9 cellular contexts compared by ENCODE assay signal in the genomic region with DNA sequence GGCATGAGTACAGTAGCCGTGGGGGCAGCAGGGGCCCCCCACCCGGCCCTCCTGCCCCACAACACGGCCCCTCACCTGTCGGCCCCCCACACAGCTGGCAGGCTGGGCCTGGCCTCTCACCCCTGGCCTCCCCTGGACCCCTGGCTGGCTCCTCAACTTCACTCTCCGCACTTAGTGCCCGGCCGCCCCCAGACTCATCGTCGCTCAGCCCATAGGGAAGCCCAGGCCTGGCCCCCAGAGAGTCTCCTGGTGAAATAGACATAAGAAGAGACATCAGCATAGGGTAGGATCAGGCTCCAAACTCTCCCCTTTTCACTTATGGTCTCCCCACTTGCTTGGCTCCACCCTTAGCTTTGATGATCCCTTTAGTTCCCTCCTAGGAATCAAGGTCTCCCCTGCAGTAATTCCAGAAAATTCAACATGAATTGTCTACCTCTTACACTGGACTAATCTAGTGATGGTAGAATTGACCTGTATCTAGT. TPM values are rescaled to one million over a fixed set of nuclear protein-coding genes. Genes with fewer than 3 reads are reported as not detected.
A peak's percentile ranks its signal among the peaks of the same experiment; 100 is the strongest.
DNase-seq lines count a peak whose midpoint lies in the region; ATAC-seq and TF ChIP-seq lines count a peak whose summit lies in the region.
"Had no signal": no experiment of that assay in that cellular context is flagged by ENCODE, and none has a peak within 500 bp of the region (broad histone marks: within the 10 kb centered on the region; RNA-seq: fewer than 3 reads in every experiment).

No MANE protein-coding gene starts in this region.

- peaks cover 75% of the 10 kb centered on the region for H3K36me3 ChIP-seq in A673 (ENCODE audit: insufficient read depth, low read length, poor library complexity, severe bottlenecking)
- peaks cover 18 to 84% of the 10 kb centered on the region in 2 experiments for H3K36me3 ChIP-seq in HEK293 (ENCODE audit: control insufficient read depth in 2 of 2, insufficient read depth in 1 of 2, low read length in 2 of 2)
- H3K36me3 ChIP-seq in adrenal gland (replicated peaks in 1 of 2) = peaks cover 0 to 67% of the 10 kb centered on the region in 2 donors
- H3K36me3 ChIP-seq in mesodermal cell (ENCODE audit: control insufficient read depth, insufficient read depth, low read length) = peaks cover 79% of the 10 kb centered on the region

- intact Hi-C loops in A673 (cut with micrococcal nuclease; ENCODE audit: unreplicated experiment) = no loop called here
- intact Hi-C loops in adrenal gland (cut with DNase I) = no loop called here
- intact Hi-C loops in sciatic nerve (cut with DNase I) = no loop called here

- peak overlapping the region; percentile 74 for H3K4me3 ChIP-seq in A673 (ENCODE audit: low read depth, low read length, poor library complexity, severe bottlenecking)
- H3K4me3 ChIP-seq in HEK293 (ENCODE audit: low read depth, low read length) = no peak overlapping the region
- peak overlapping the region in 1 of 4 donors; percentile 81 for H3K4me3 ChIP-seq in adrenal gland
- H3K4me3 ChIP-seq in mesodermal cell (ENCODE audit: extremely low read depth, insufficient read depth, low read length, poor library complexity, severe bottlenecking) = peak overlapping the region; percentile 79

- H3K27ac ChIP-seq in A673 (ENCODE audit: low read depth, low read length, poor library complexity, severe bottlenecking) (peak overlapping the region; percentile 89), HEK293 (ENCODE audit: extremely low read depth, low read depth, low read length) (no peak overlapping the region; the same call in none of the 2 replicates), adrenal gland (peak overlapping the region in 3 of 5 donors; percentile 56 to 94 (median 82)), mesodermal cell (ENCODE audit: low read depth, low read length, severe bottlenecking) (no peak overlapping the region)

- CTCF ChIA-PET in A673 (lab: Charles Lee) = no interaction called here
- CTCF ChIA-PET in HEK293 (lab: Yijun Ruan, JAX) = interaction anchor here (0.6 to 1.3 kb wide), 2 partner anchors 37 to 51 kb away, joined by 3 to 5 read pairs; no protein-coding TSS in a partner anchor

- POLR2A ChIA-PET in A673 (lab: Charles Lee; ENCODE audit: low non-redundant PET) = no interaction called here
- POLR2A ChIA-PET in HEK293 (lab: Yijun Ruan, JAX) = interaction anchor here (0.5 to 3.4 kb wide), 6 partner anchors 7 to 243 kb away, joined by 6 to 19 read pairs (median 12); a partner anchor contains a TSS

- H3K4me1 ChIP-seq in A673 (ENCODE audit: insufficient read depth, low read length, poor library complexity, severe bottlenecking) (peaks cover 15% of the 10 kb centered on the region), HEK293 (ENCODE audit: control insufficient read depth, insufficient read depth, low read length) (no peaks in the 10 kb centered on the region; the same call in 1 of the 2 replicates), adrenal gland (replicated peaks in 1 of 2) (peaks cover 4 to 23% of the 10 kb centered on the region in 2 donors), mesodermal cell (ENCODE audit: control insufficient read depth, insufficient read depth, low read length, poor library complexity, severe bottlenecking) (peaks cover 18% of the 10 kb centered on the region)

- WGBS in adrenal gland, 4 donors = 70 to 95% (median 82%) methylated on average over 6 to 9 of the region's 9 CpGs; no CpG with 5 or more reads in 1 of the 4 donors
- 84 to 90% methylated on average over 6 to 7 of the region's 9 CpGs for WGBS in mesodermal cell (ENCODE audit: insufficient coverage in 2 of 2), 2 experiments

- no peaks in the 10 kb centered on the region for H3K9me3 ChIP-seq in A673 (ENCODE audit: low read depth, low read length, poor library complexity, severe bottlenecking)
- no peaks in the 10 kb centered on the region for H3K9me3 ChIP-seq in HEK293 (ENCODE audit: control insufficient read depth, insufficient read depth, low read depth, low read length)
- H3K9me3 ChIP-seq in adrenal gland (replicated peaks in 1 of 3) = no peaks in the 10 kb centered on the region
- no peaks in the 10 kb centered on the region for H3K9me3 ChIP-seq in mesodermal cell (ENCODE audit: control insufficient read depth, low read length)

- no peak for DNase-seq in A673 (ENCODE audit: low spot score)
- peak in 2 of 7 donors; percentile 31 to 53 for DNase-seq in adrenal gland
- no peak for DNase-seq in NCI-H2227 (lab: John Stamatoyannopoulos, UW; ENCODE audit: unreplicated experiment)
- no peak for DNase-seq in sciatic nerve (ENCODE audit: low spot score)
- DNase-seq: NCI-H187 treated with DMSO at 0.1 percent for 48 hours had no signal

- no TSS peak for BruUV-seq in A673 (replicated peaks; lab: Mats Ljungman, UMichigan)

- H3K27me3 ChIP-seq in A673 (replicated peaks; ENCODE audit: insufficient read depth, low read depth, low read length, poor library complexity) (no peaks in the 10 kb centered on the region), adrenal gland (no peaks in the 10 kb centered on the region)

- ATAC-seq in HG03442 (IDR thresholded peaks at IDR 0.05; ENCODE audit: unreplicated experiment) = no peak
- ATAC-seq in HG03354 (IDR thresholded peaks at IDR 0.05; ENCODE audit: poor library complexity, severe bottlenecking, unreplicated experiment) = no peak
- no peak for ATAC-seq in sciatic nerve

- TF ChIP-seq POLR2A in adrenal gland (IDR thresholded peaks at IDR 0.05) = no peak

- no peak for TF ChIP-seq CTCF in A673 (conservative IDR thresholded peaks at IDR 0.05; ENCODE audit: low read depth, low read length)
- no peak for TF ChIP-seq CTCF in HEK293 (tag by site-specific recombination; IDR thresholded peaks at IDR 0.05)
- no peak for TF ChIP-seq CTCF in adrenal gland (IDR thresholded peaks at IDR 0.05)

TF ChIP-seq in HEK293, 187 proteins besides CTCF, POLR2A, EP300 and RAD21:
- TF ChIP-seq GLIS2 (tag by site-specific recombination; IDR thresholded peaks at IDR 0.05) (0 out of 2 replicates have a peak, but pooled peaks have one; percentile 21), ZSCAN23 (tag by site-specific recombination; IDR thresholded peaks at IDR 0.05) (no peak)
- TF ChIP-seq, protein P1, sequence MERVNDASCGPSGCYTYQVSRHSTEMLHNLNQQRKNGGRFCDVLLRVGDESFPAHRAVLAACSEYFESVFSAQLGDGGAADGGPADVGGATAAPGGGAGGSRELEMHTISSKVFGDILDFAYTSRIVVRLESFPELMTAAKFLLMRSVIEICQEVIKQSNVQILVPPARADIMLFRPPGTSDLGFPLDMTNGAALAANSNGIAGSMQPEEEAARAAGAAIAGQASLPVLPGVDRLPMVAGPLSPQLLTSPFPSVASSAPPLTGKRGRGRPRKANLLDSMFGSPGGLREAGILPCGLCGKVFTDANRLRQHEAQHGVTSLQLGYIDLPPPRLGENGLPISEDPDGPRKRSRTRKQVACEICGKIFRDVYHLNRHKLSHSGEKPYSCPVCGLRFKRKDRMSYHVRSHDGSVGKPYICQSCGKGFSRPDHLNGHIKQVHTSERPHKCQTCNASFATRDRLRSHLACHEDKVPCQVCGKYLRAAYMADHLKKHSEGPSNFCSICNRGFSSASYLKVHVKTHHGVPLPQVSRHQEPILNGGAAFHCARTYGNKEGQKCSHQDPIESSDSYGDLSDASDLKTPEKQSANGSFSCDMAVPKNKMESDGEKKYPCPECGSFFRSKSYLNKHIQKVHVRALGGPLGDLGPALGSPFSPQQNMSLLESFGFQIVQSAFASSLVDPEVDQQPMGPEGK (tag by site-specific recombination; IDR thresholded peaks at IDR 0.05) = 0 out of 2 replicates have a peak, but pooled peaks have one; percentile 8

RNA-seq across cellular contexts. Expression of a gene that starts 1.7 kb away (rescaled TPM):
- total RNA-seq in A673 (2021) (21.3 and 22.3 TPM in 2 replicates), adrenal gland (10 to 100 TPM in 6 of 8 donors, 1 to 10 TPM in 2; 3.1 to 29.2 (median 17.9) TPM), sciatic nerve (17.0 TPM)
- 10 to 100 TPM in 2 of 3 donors, 1 to 10 TPM in 1; 6.1 to 83.7 (median 72.5) TPM for polyA plus RNA-seq in adrenal gland
- polyA plus RNA-seq in mesodermal cell (2013, experiment 1 of 2) = 18.3 TPM
- 14.9 TPM for polyA plus RNA-seq in mesodermal cell (2013, experiment 2 of 2)

RNA-seq across cellular contexts. Expression of a gene that starts 8.4 kb away (rescaled TPM):
- total RNA-seq in A673 (2021) = 109 and 110 TPM in 2 replicates
- 100 to 1,000 TPM; 119 to 174 (median 133) TPM for total RNA-seq in adrenal gland
- 10 to 100 TPM; 66.8 to 89.0 (median 79.0) TPM for polyA plus RNA-seq in adrenal gland
- 84.5 TPM for polyA plus RNA-seq in mesodermal cell (2013, experiment 1 of 2)
- 76.3 TPM for polyA plus RNA-seq in mesodermal cell (2013, experiment 2 of 2)
- total RNA-seq in sciatic nerve = 79.1 TPM

RNA-seq across cellular contexts. Expression of a gene that starts 8.7 kb away (rescaled TPM):
- total RNA-seq in A673 (2021) (68.8 and 74.7 TPM in 2 replicates), adrenal gland (10 to 100 TPM; 35.5 to 51.5 (median 44.5) TPM), sciatic nerve (39.1 TPM)
- polyA plus RNA-seq in adrenal gland = 100 to 1,000 TPM in 2 of 3 donors, 10 to 100 TPM in 1; 55.3 to 165 (median 131) TPM
- polyA plus RNA-seq in mesodermal cell (2013, experiment 1 of 2) = 55.8 TPM
- polyA plus RNA-seq in mesodermal cell (2013, experiment 2 of 2) = 48.2 TPM

RNA-seq across cellular contexts. Expression of a gene that starts 22.3 kb away (rescaled TPM):
- total RNA-seq in A673 (2021) (85.7 and 89.3 TPM in 2 replicates), adrenal gland (10 to 100 TPM; 30.6 to 60.4 (median 43.9) TPM), sciatic nerve (57.1 TPM)
- 10 to 100 TPM; 52.3 to 73.9 (median 60.9) TPM for polyA plus RNA-seq in adrenal gland
- polyA plus RNA-seq in mesodermal cell (2013, experiment 1 of 2) = 79.8 TPM
- 70.2 TPM for polyA plus RNA-seq in mesodermal cell (2013, experiment 2 of 2)

RNA-seq across cellular contexts. Expression of a gene that starts 30.5 kb away (rescaled TPM):
- 147 and 155 TPM in 2 replicates for total RNA-seq in A673 (2021)
- total RNA-seq in adrenal gland = 10 to 100 TPM; 50.1 to 78.9 (median 59.9) TPM
- polyA plus RNA-seq in adrenal gland = 100 to 1,000 TPM in 1 of 3 donors, 10 to 100 TPM in 2; 51.0 to 107 (median 54.7) TPM
- 97.8 TPM for polyA plus RNA-seq in mesodermal cell (2013, experiment 1 of 2)
- polyA plus RNA-seq in mesodermal cell (2013, experiment 2 of 2) = 96.1 TPM
- total RNA-seq in sciatic nerve = 37.8 TPM

Comparison
In these comparisons a context has a peak if more than half of its experiments do, and no peak if none do; other contexts are left out.
1. H3K27ac ChIP-seq: peak in A673 (single experiment) and adrenal gland (3 of 5); none in HEK293 (single experiment) and mesodermal cell (single experiment).